ENCODE assay signal across 1 cellular context in genomic region chr1:247273013-247273412, GRCh38.
TF ChIP-seq lines count a peak whose summit lies in the region.

No MANE protein-coding gene starts in this region.

TF ChIP-seq in GM23338, 12 proteins besides CTCF, POLR2A, EP300 and RAD21 (continued from another document):
- no peak for TF ChIP-seq ZNF462 (CRISPR knock-in tag; IDR thresholded peaks at IDR 0.05)
- TF ChIP-seq STAT1 (IDR thresholded peaks at IDR 0.05; ENCODE audit: unreplicated experiment) = no peak
- TF ChIP-seq ZNF331 (CRISPR knock-in tag; IDR thresholded peaks at IDR 0.05; ENCODE audit: low read depth) = no peak
- TF ChIP-seq EZH2phosphoT487 (IDR thresholded peaks at IDR 0.05; ENCODE audit: unreplicated experiment) = no peak
- no peak for TF ChIP-seq JUNB (IDR thresholded peaks at IDR 0.05; ENCODE audit: unreplicated experiment)
- TF ChIP-seq POLR2AphosphoS5 (IDR thresholded peaks at IDR 0.05; ENCODE audit: low read depth) = no peak
- no peak for TF ChIP-seq EZH2 (IDR thresholded peaks at IDR 0.05; ENCODE audit: low read depth, unreplicated experiment)
- TF ChIP-seq NANOG (IDR thresholded peaks at IDR 0.05; ENCODE audit: borderline replicate concordance) = no peak
- TF ChIP-seq CREB1 (CRISPR knock-in tag; IDR thresholded peaks at IDR 0.05; ENCODE audit: low read depth) = no peak
- no peak for TF ChIP-seq ETS1 (IDR thresholded peaks at IDR 0.05)
- no peak for TF ChIP-seq ZNF114 (CRISPR knock-in tag; IDR thresholded peaks at IDR 0.05)
